In genomic region chr6:114735118-114735730, GRCh38 we compare ENCODE assay signal across 15 cellular contexts.
DNase-seq lines count a peak whose midpoint lies in the region; ATAC-seq lines count a peak whose summit lies in the region.
"Had no signal": no experiment of that assay in that cellular context is flagged by ENCODE, and none has a peak within 500 bp of the region (broad histone marks: within the 10 kb centered on the region; RNA-seq: fewer than 3 reads in every experiment).

No MANE protein-coding gene starts in this region.

- DNase-seq in HS-5 (ENCODE audit: low read depth) (peak; percentile 28), SW480 (ENCODE audit: low spot score) (peak; percentile 0), islet precursor cell (peak; percentile 55), stromal cell of bone marrow (ENCODE audit: low read depth) (peak; percentile 4), MV-4-11 (lab: John Stamatoyannopoulos, UW) (no peak), NCI-H82 treated with DMSO at 0.1 percent for 48 hours (lab: John Stamatoyannopoulos, UW; ENCODE audit: unreplicated experiment) (no peak)
- DNase-seq: activated naive CD4-positive, alpha-beta T cell treated with anti-CD3 and anti-CD28 coated beads, Interleukin-2, amount 50 U/mL, for 16 hours; DMS79; glutamatergic neuron; midbrain; NCI-H1417 treated with DMSO at 0.1 percent for 48 hours; nucleus accumbens; SHP77 treated with DMSO at 0.1 percent for 48 hours; stimulated activated CD4-positive, alpha-beta T cell treated with anti-CD3 and anti-CD28 coated beads, Interleukin-2, amount 100 ng/mL, for 48 hours had no signal

- no peak for ATAC-seq in GM18873 (IDR thresholded peaks at IDR 0.05; ENCODE audit: low FRiP score, unreplicated experiment)

Comparison
In these comparisons a context has a peak if more than half of its experiments do, and no peak if none do; other contexts are left out.
1. DNase-seq: peak in HS-5 (single experiment), SW480 (single experiment), islet precursor cell (single experiment) and stromal cell of bone marrow (single experiment); none in MV-4-11 (single experiment) and NCI-H82 treated with DMSO at 0.1 percent for 48 hours (single experiment).